1 cellular context compared by ENCODE assay signal in genomic region chr15:74817370-74817737, GRCh38.
TF ChIP-seq lines count a peak whose summit lies in the region.

No MANE protein-coding gene starts in this region.

TF ChIP-seq in GM23338, 12 proteins besides CTCF, POLR2A, EP300 and RAD21 (continued from another document):
- no peak for TF ChIP-seq ZNF462 (CRISPR knock-in tag; IDR thresholded peaks at IDR 0.05)
TF ChIP-seq in GM23338: peak in this region for 0.
